21 cellular contexts compared by ENCODE assay signal in the genomic region with DNA sequence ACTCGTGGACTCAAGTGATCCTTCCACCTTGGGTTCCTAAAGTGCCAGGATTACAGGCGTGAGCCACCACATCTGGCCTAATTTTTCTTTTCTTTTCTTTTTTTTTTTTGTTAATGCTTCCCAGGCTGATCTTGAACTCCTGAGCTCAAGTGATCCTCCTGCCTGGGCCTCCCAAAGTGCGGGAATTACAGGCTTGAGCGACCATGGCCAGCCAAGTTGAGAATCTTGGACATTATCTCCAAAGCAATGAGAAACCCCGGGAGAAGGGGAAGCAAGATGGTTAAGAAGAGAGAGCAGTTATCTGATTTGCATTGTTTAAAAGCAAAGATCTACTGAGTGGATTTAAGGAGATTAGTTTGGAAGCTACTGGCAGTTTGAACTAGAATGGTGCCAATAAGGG. TPM values are rescaled to one million over a fixed set of nuclear protein-coding genes. Genes with fewer than 3 reads are reported as not detected.
DNase-seq lines count a peak whose midpoint lies in the region; ATAC-seq and TF ChIP-seq lines count a peak whose summit lies in the region.
"Had no signal": no experiment of that assay in that cellular context is flagged by ENCODE, and none has a peak within 500 bp of the region (broad histone marks: within the 10 kb centered on the region; RNA-seq: fewer than 3 reads in every experiment).

No MANE protein-coding gene starts in this region.

- no peaks in the 10 kb centered on the region for H3K27me3 Mint-ChIP-seq in activated CD4-positive, alpha-beta T cell treated with anti-CD3 and anti-CD28 coated beads for 36 hours
- H3K27me3 Mint-ChIP-seq in WTC11 (ENCODE audit: low read depth) (no peaks in the 10 kb centered on the region), naive B cell (no peaks in the 10 kb centered on the region)

- no peaks in the 10 kb centered on the region for H3K9me3 ChIP-seq in DND-41 (ENCODE audit: insufficient read depth, low read length, severe bottlenecking)
- H3K9me3 ChIP-seq: lower lobe of right lung, stomach had no signal

- POLR2A ChIA-PET in activated CD4-positive, alpha-beta T cell treated with anti-CD3 and anti-CD28 coated beads for 36 hours (lab: Charles Lee), result no interaction called here
- POLR2A ChIA-PET in WTC11 (lab: Charles Lee), result no interaction called here

- H3K27ac Mint-ChIP-seq in activated CD4-positive, alpha-beta T cell treated with anti-CD3 and anti-CD28 coated beads for 36 hours, result peak overlapping the region; percentile 70
- H3K27ac Mint-ChIP-seq in WTC11 (peak overlapping the region; percentile 72), naive B cell (peak overlapping the region in 4 of 6 donors; percentile 16 to 85 (median 78))
- H3K27ac Mint-ChIP-seq: nephron had no signal

- TF ChIP-seq CTCF in DND-41 (IDR thresholded peaks at IDR 0.05; ENCODE audit: borderline replicate concordance, extremely low read depth, low read length, poor library complexity, severe bottlenecking) (no peak), WTC11 (IDR thresholded peaks at IDR 0.05) (no peak)

- DNase-seq in activated CD4-positive, alpha-beta T cell treated with anti-CD3 and anti-CD28 coated beads for 36 hours, result no peak
- DNase-seq in activated CD4-positive, alpha-beta T cell treated with anti-CD3 and anti-CD28 coated beads for 4 hours, result no peak
- DNase-seq in DND-41, result no peak
- no peak for DNase-seq in WTC11 (ENCODE audit: low spot score)
- no peak for DNase-seq in naive B cell
- no peak for DNase-seq in stimulated activated CD4-positive, alpha-beta T cell treated with anti-CD3 and anti-CD28 coated beads, Interleukin-4, amount 100 ng/mL, for 1 hour
- no peak for DNase-seq in DMS53 (lab: John Stamatoyannopoulos, UW)
- DNase-seq in germinal center (ENCODE audit: low spot score), result no peak
- DNase-seq: activated CD4-positive, CD25-positive, alpha-beta regulatory T cell; amniotic stem cell; central memory CD4-positive, alpha-beta T cell; effector memory CD4-positive, alpha-beta T cell; EL; head of caudate nucleus; lower lobe of right lung; NCI-H146; NK-92 treated with Interleukin-12 subunit alpha and Interleukin-12 subunit beta, amount 100 ng/mL, for 24 hours; stomach had no signal

- H3K4me1 Mint-ChIP-seq in activated CD4-positive, alpha-beta T cell treated with anti-CD3 and anti-CD28 coated beads for 36 hours, result peaks cover 82% of the 10 kb centered on the region
- peaks cover 23% of the 10 kb centered on the region for H3K4me1 Mint-ChIP-seq in WTC11
- peaks cover 49 to 59% (median 50%) of the 10 kb centered on the region in 3 donors for H3K4me1 Mint-ChIP-seq in naive B cell

- H3K4me2 ChIP-seq in DND-41 (ENCODE audit: insufficient read depth, low read length), result no peak overlapping the region

- H3K4me3 Mint-ChIP-seq in activated CD4-positive, alpha-beta T cell treated with anti-CD3 and anti-CD28 coated beads for 36 hours, result no peak overlapping the region
- H3K4me3 Mint-ChIP-seq in WTC11 (no peak overlapping the region), naive B cell (no peak overlapping the region)
- H3K4me3 Mint-ChIP-seq: nephron had no signal

- no peak for ATAC-seq in activated CD4-positive, alpha-beta T cell treated with anti-CD3 and anti-CD28 coated beads for 36 hours
- no peak for ATAC-seq in DND-41 (ENCODE audit: insufficient read depth, low read depth)
- no peak for ATAC-seq in WTC11
- no peak for ATAC-seq in naive B cell (ENCODE audit: low read depth in 2 of 2)
- ATAC-seq: HCT116, lower lobe of right lung had no signal

- H3K9ac ChIP-seq in DND-41 (ENCODE audit: low read depth, low read length), result no peak overlapping the region

- intact Hi-C loops in activated CD4-positive, alpha-beta T cell treated with anti-CD3 and anti-CD28 coated beads for 36 hours (cut with DNase I, micrococcal nuclease), result no loop called here

- H3K27me3 ChIP-seq in DND-41 (ENCODE audit: insufficient read depth, low read length, poor library complexity), result no peaks in the 10 kb centered on the region
- H3K27me3 ChIP-seq: stomach had no signal

- CTCF ChIA-PET in activated CD4-positive, alpha-beta T cell treated with anti-CD3 and anti-CD28 coated beads for 36 hours (lab: Charles Lee), result interaction anchor here (0.6 to 13.6 kb wide), 5 partner anchors 12 to 1938 kb away, joined by 3 to 155 read pairs (median 3); no protein-coding TSS in a partner anchor
- CTCF ChIA-PET in WTC11 (lab: Charles Lee), result interaction anchor here (0.8 to 2.1 kb wide), 3 partner anchors 10 to 41 kb away, joined by 3 to 11 read pairs (median 5); partner anchors contain the start of gene OLFML3

- no peak overlapping the region for H3K4me3 ChIP-seq in DND-41 (ENCODE audit: low read depth in 1 of 2, low read length in 2 of 2)
- H3K4me3 ChIP-seq: lower lobe of right lung, stomach had no signal

- peaks cover 97% of the 10 kb centered on the region for H3K79me2 ChIP-seq in DND-41 (ENCODE audit: insufficient read depth, low read length)

- H2AFZ ChIP-seq in DND-41 (ENCODE audit: low read depth, low read length), result no peak overlapping the region

- no peaks in the 10 kb centered on the region for H3K9me3 Mint-ChIP-seq in activated CD4-positive, alpha-beta T cell treated with anti-CD3 and anti-CD28 coated beads for 36 hours (ENCODE audit: low read depth)
- H3K9me3 Mint-ChIP-seq in WTC11, result peaks cover 3% of the 10 kb centered on the region; the same call in 1 of the 2 replicates
- H3K9me3 Mint-ChIP-seq in naive B cell, result no peaks in the 10 kb centered on the region
- H3K9me3 Mint-ChIP-seq: nephron had no signal

- H4K20me1 ChIP-seq in DND-41 (ENCODE audit: insufficient read depth, low read length), result peaks cover 60% of the 10 kb centered on the region

- peak overlapping the region; percentile 47; the same call in 1 of the 2 replicates for H3K27ac ChIP-seq in DND-41 (ENCODE audit: low read length)
- H3K27ac ChIP-seq: lower lobe of right lung, stomach had no signal

- peaks cover 39% of the 10 kb centered on the region for H3K36me3 ChIP-seq in DND-41 (ENCODE audit: insufficient read depth, low read length)

- peaks cover 45% of the 10 kb centered on the region for H3K36me3 Mint-ChIP-seq in activated CD4-positive, alpha-beta T cell treated with anti-CD3 and anti-CD28 coated beads for 36 hours (ENCODE audit: low read depth)
- H3K36me3 Mint-ChIP-seq in WTC11 (peaks cover 16% of the 10 kb centered on the region), naive B cell (peaks cover 6 to 12% of the 10 kb centered on the region in 2 donors)

- peaks cover 55% of the 10 kb centered on the region for H3K4me1 ChIP-seq in DND-41 (ENCODE audit: insufficient read depth, low read length)

TF ChIP-seq in WTC11, 78 proteins besides CTCF, POLR2A, EP300 and RAD21 (continues in another document):
- TF ChIP-seq, protein P1, sequence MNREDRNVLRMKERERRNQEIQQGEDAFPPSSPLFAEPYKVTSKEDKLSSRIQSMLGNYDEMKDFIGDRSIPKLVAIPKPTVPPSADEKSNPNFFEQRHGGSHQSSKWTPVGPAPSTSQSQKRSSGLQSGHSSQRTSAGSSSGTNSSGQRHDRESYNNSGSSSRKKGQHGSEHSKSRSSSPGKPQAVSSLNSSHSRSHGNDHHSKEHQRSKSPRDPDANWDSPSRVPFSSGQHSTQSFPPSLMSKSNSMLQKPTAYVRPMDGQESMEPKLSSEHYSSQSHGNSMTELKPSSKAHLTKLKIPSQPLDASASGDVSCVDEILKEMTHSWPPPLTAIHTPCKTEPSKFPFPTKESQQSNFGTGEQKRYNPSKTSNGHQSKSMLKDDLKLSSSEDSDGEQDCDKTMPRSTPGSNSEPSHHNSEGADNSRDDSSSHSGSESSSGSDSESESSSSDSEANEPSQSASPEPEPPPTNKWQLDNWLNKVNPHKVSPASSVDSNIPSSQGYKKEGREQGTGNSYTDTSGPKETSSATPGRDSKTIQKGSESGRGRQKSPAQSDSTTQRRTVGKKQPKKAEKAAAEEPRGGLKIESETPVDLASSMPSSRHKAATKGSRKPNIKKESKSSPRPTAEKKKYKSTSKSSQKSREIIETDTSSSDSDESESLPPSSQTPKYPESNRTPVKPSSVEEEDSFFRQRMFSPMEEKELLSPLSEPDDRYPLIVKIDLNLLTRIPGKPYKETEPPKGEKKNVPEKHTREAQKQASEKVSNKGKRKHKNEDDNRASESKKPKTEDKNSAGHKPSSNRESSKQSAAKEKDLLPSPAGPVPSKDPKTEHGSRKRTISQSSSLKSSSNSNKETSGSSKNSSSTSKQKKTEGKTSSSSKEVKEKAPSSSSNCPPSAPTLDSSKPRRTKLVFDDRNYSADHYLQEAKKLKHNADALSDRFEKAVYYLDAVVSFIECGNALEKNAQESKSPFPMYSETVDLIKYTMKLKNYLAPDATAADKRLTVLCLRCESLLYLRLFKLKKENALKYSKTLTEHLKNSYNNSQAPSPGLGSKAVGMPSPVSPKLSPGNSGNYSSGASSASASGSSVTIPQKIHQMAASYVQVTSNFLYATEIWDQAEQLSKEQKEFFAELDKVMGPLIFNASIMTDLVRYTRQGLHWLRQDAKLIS (CRISPR knock-in tag; IDR thresholded peaks at IDR 0.05; ENCODE audit: borderline replicate concordance), result no peak
- no peak for TF ChIP-seq ZNF219 (CRISPR knock-in tag; IDR thresholded peaks at IDR 0.05; ENCODE audit: borderline replicate concordance)
- no peak for TF ChIP-seq HMGA2 (CRISPR knock-in tag; IDR thresholded peaks at IDR 0.05)
- no peak for TF ChIP-seq ESRRA (CRISPR knock-in tag; IDR thresholded peaks at IDR 0.05; ENCODE audit: borderline replicate concordance)

RNA-seq across cellular contexts. Expression of gene HIPK1, which starts 9.1 kb away (rescaled TPM):
- 10 to 100 TPM; 42.2 to 50.3 TPM for total RNA-seq in activated CD4-positive, alpha-beta T cell treated with anti-CD3 and anti-CD28 coated beads for 36 hours
- 52.2 to 56.9 TPM (median 53.9 TPM) in 3 replicates for total RNA-seq in WTC11 (2021)
- 1 to 10 TPM in 5 of 6 donors, under 1 TPM in 1; 0.08 to 8.6 (median 6.4) TPM for polyA plus RNA-seq in naive B cell (ENCODE audit: low read depth in 6 of 6)

RNA-seq across cellular contexts. Expression of gene DCLRE1B, which starts 33.1 kb away (rescaled TPM):
- total RNA-seq in activated CD4-positive, alpha-beta T cell treated with anti-CD3 and anti-CD28 coated beads for 36 hours, result 10 to 100 TPM; 18.2 to 21.8 TPM
- total RNA-seq in WTC11 (2021), result 9.4 to 11.1 TPM (median 9.5 TPM) in 3 replicates
- polyA plus RNA-seq in naive B cell (ENCODE audit: low read depth in 6 of 6), result 1 to 10 TPM; 2.7 to 7.5 (median 5.0) TPM

RNA-seq across cellular contexts. Expression of gene AP4B1, which starts 33.6 kb away (rescaled TPM):
- 10 to 100 TPM; 27.7 to 39.2 TPM for total RNA-seq in activated CD4-positive, alpha-beta T cell treated with anti-CD3 and anti-CD28 coated beads for 36 hours
- total RNA-seq in WTC11 (2021), result 10.6 to 14.2 TPM (median 13.6 TPM) in 3 replicates
- polyA plus RNA-seq in naive B cell (ENCODE audit: low read depth in 6 of 6), result 10 to 100 TPM; 13.6 to 24.6 (median 15.8) TPM

RNA-seq across cellular contexts. Expression of gene OLFML3, which starts 41.1 kb away (rescaled TPM):
- under 1 TPM in 1 of 2 experiments, not detected in 1; 0.11 TPM for total RNA-seq in activated CD4-positive, alpha-beta T cell treated with anti-CD3 and anti-CD28 coated beads for 36 hours
- 65.8 to 91.1 TPM (median 90.4 TPM) in 3 replicates for total RNA-seq in WTC11 (2021)
- polyA plus RNA-seq in naive B cell (ENCODE audit: low read depth in 6 of 6), result not detected

RNA-seq across cellular contexts. Expression of gene BCL2L15, which starts 50.8 kb away (rescaled TPM):
- total RNA-seq in activated CD4-positive, alpha-beta T cell treated with anti-CD3 and anti-CD28 coated beads for 36 hours, result 1 to 10 TPM; 1.1 to 1.3 TPM
- 0.17 to 0.30 TPM (median 0.18 TPM) in 3 replicates for total RNA-seq in WTC11 (2021)
- under 1 TPM in 2 of 6 donors, not detected in 4; 0.05 TPM for polyA plus RNA-seq in naive B cell (ENCODE audit: low read depth in 6 of 6)
- total RNA-seq: M059J had no signal
